ENCODE assay signal across 16 cellular contexts in the genomic region with DNA sequence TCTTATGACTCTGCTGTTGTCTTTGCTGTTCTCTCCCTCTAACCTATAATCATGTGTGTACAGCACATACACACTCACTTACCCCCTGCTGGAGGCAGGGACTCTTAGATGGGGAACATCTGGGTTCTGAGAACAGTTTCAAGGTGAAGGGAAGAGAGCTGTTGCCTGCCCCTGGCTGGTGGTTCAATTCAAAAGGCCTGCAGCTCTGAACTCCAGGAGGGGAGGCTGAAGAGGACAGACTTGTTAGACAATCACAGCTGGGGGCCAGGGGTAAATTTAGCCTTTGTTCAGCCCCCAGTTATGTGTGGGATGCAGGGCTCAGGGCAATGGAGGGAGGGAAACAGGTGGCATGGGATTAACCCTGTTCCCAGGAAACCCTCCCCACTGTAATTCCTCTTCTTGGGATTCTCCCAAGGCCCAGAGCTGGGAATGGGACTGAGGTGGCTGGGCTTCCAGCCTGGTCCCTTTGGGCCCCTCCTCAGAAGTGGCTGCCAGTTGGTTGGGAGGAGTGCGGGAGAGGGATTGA. TPM values are rescaled to one million over a fixed set of nuclear protein-coding genes. Genes with fewer than 3 reads are reported as not detected.
DNase-seq lines count a peak whose midpoint lies in the region; ATAC-seq, FAIRE-seq and TF ChIP-seq lines count a peak whose summit lies in the region.
"Had no signal": no experiment of that assay in that cellular context is flagged by ENCODE, and none has a peak within 500 bp of the region (broad histone marks: within the 10 kb centered on the region; RNA-seq: fewer than 3 reads in every experiment).

No MANE protein-coding gene starts in this region.

- no peak for TF ChIP-seq EP300 in K562 (IDR thresholded peaks at IDR 0.05; ENCODE audit: low read length)

- H3K4me3 ChIP-seq in K562 (no peak overlapping the region), skeletal muscle tissue (ENCODE audit: low read length in 3 of 3) (peak overlapping the region; percentile 60 to 83 (median 81))

- peaks cover 45% of the 10 kb centered on the region for H3K79me2 ChIP-seq in K562 (ENCODE audit: control insufficient read depth, insufficient read depth, low read length)

- intact Hi-C loops in activated CD4-positive, alpha-beta T cell treated with anti-CD3 and anti-CD28 coated beads, Interleukin-2, amount 10 ng/mL, durations not matched to agents 24 days and 14 days (cut with micrococcal nuclease), result no loop called here
- intact Hi-C loops in K562 (cut with micrococcal nuclease), result no loop called here
- intact Hi-C loops in activated CD8-positive, alpha-beta T cell treated with anti-CD3 and anti-CD28 coated beads for 36 hours (cut with micrococcal nuclease), result loop anchor here (5.0 kb wide), 1 partner anchor 37 kb away; the partner anchor contains the start of genes RPL41 and ZC3H10

- H3K36me3 ChIP-seq in K562 (ENCODE audit: control insufficient read depth, insufficient read depth, low read length), result peaks cover 27% of the 10 kb centered on the region; the same call in 2 of the 3 replicates
- H3K36me3 ChIP-seq in skeletal muscle tissue (ENCODE audit: control insufficient read depth in 3 of 3, insufficient read depth in 3 of 3, low read length in 3 of 3), result peaks cover 9 to 13% (median 10%) of the 10 kb centered on the region in 3 donors

- DNase-seq in activated CD4-positive, alpha-beta T cell treated with anti-CD3 and anti-CD28 coated beads, Interleukin-2, amount 10 ng/mL, durations not matched to agents 24 days and 14 days, result peak; percentile 60
- DNase-seq in activated CD4-positive, alpha-beta T cell treated with anti-CD3 and anti-CD28 coated beads, Interleukin-2, amount 50 U/mL, for 1 hour, result no peak
- DNase-seq in NCI-H524 treated with DMSO at 0.1 percent for 48 hours (lab: John Stamatoyannopoulos, UW), result peak; percentile 82
- DNase-seq in K562 (ENCODE audit: extremely low read depth in 1 of 4, low spot score in 3 of 4), result peak in 1 of 4 experiments; percentile 61
- no peak for DNase-seq in NCI-H187 (lab: John Stamatoyannopoulos, UW)
- DNase-seq in activated CD8-positive, alpha-beta T cell treated with anti-CD3 and anti-CD28 coated beads for 36 hours, result no peak
- DNase-seq: activated effector memory CD4-positive, alpha-beta T cell treated with anti-CD3 and anti-CD28 coated beads, Interleukin-2, amount 50 U/mL, for 16 hours; brain microvascular endothelial cell; effector memory CD4-positive, alpha-beta T cell; foreskin melanocyte; KBM-7; NCI-H1930 had no signal

- TF ChIP-seq RAD21 in K562 (CRISPR knock-in tag; conservative IDR thresholded peaks at IDR 0.05 in 1 of 2, IDR thresholded peaks at IDR 0.05 in 1 of 2), result no peak

- peaks cover 4% of the 10 kb centered on the region; the same call in 1 of the 2 replicates for H4K20me1 ChIP-seq in K562 (replicated peaks; ENCODE audit: control insufficient read depth, insufficient read depth, low read length)

- H3K4me2 ChIP-seq in K562 (ENCODE audit: insufficient read depth, low read length), result peak overlapping the region; percentile 91; the same call in 1 of the 2 replicates

- peaks cover 39 to 45% of the 10 kb centered on the region in 2 experiments; a peak in 4 of 5 replicates for H3K4me1 ChIP-seq in K562 (replicated peaks in 1 of 2; ENCODE audit: control insufficient read depth in 2 of 2, insufficient read depth in 2 of 2, low read length in 2 of 2)
- peaks cover 31 to 54% (median 45%) of the 10 kb centered on the region in 3 donors for H3K4me1 ChIP-seq in skeletal muscle tissue (ENCODE audit: control insufficient read depth in 3 of 3, insufficient read depth in 3 of 3, low read length in 3 of 3)

- H3K9me1 ChIP-seq in K562 (ENCODE audit: control insufficient read depth, insufficient read depth, low read length), result no peaks in the 10 kb centered on the region

- H3K27me3 Mint-ChIP-seq in activated CD4-positive, alpha-beta T cell treated with anti-CD3 and anti-CD28 coated beads, Interleukin-2, amount 10 ng/mL, durations not matched to agents 24 days and 14 days, result no peaks in the 10 kb centered on the region
- no peaks in the 10 kb centered on the region for H3K27me3 Mint-ChIP-seq in activated CD8-positive, alpha-beta T cell treated with anti-CD3 and anti-CD28 coated beads for 36 hours

- BruUV-seq in K562 (replicated peaks; lab: Mats Ljungman, UMichigan), result no TSS peak

- no peak for TF ChIP-seq CTCF in K562 (IDR thresholded peaks at IDR 0.05 in 2 of 3, conservative IDR thresholded peaks at IDR 0.05 in 1 of 3; ENCODE audit: insufficient read depth in 2 of 3, low read depth in 1 of 3, low read length in 3 of 3)
- TF ChIP-seq CTCF in activated CD8-positive, alpha-beta T cell treated with anti-CD3 and anti-CD28 coated beads for 36 hours (IDR thresholded peaks at IDR 0.05), result no peak

- peaks cover 28% of the 10 kb centered on the region for H3K36me3 Mint-ChIP-seq in activated CD4-positive, alpha-beta T cell treated with anti-CD3 and anti-CD28 coated beads, Interleukin-2, amount 10 ng/mL, durations not matched to agents 24 days and 14 days (ENCODE audit: low read depth)
- H3K36me3 Mint-ChIP-seq in activated CD8-positive, alpha-beta T cell treated with anti-CD3 and anti-CD28 coated beads for 36 hours (ENCODE audit: low read depth), result peaks cover 24% of the 10 kb centered on the region

- H3K27ac ChIP-seq in K562 (ENCODE audit: extremely low read depth, low read depth, low read length) (peak overlapping the region; percentile 42), skeletal muscle tissue (ENCODE audit: low read depth, low read length) (peak overlapping the region; percentile 98)
- H3K27ac ChIP-seq: brain microvascular endothelial cell had no signal

- H3K9ac ChIP-seq in K562 (ENCODE audit: insufficient read depth in 1 of 2, low read depth in 2 of 2, low read length in 2 of 2) (peak overlapping the region; percentile 45 to 91; a peak in 2 of 4 replicates), skeletal muscle tissue (ENCODE audit: low read depth in 1 of 3, low read length in 3 of 3) (peak overlapping the region; percentile 51 to 92 (median 88))

- H3K27ac Mint-ChIP-seq in activated CD4-positive, alpha-beta T cell treated with anti-CD3 and anti-CD28 coated beads, Interleukin-2, amount 10 ng/mL, durations not matched to agents 24 days and 14 days, result no peak overlapping the region
- H3K27ac Mint-ChIP-seq in activated CD8-positive, alpha-beta T cell treated with anti-CD3 and anti-CD28 coated beads for 36 hours, result no peak overlapping the region
- H3K27ac Mint-ChIP-seq: mesothelial cell of epicardium had no signal

- H3K9me3 ChIP-seq in K562 (replicated peaks; ENCODE audit: control insufficient read depth, insufficient read depth, low read depth, low read length) (no peaks in the 10 kb centered on the region), skeletal muscle tissue (ENCODE audit: control insufficient read depth in 3 of 3, low read length in 3 of 3) (no peaks in the 10 kb centered on the region)

- no peak for TF ChIP-seq POLR2A in K562 (conservative IDR thresholded peaks at IDR 0.05)

- peaks cover 44% of the 10 kb centered on the region for H3K4me1 Mint-ChIP-seq in activated CD4-positive, alpha-beta T cell treated with anti-CD3 and anti-CD28 coated beads, Interleukin-2, amount 10 ng/mL, durations not matched to agents 24 days and 14 days
- H3K4me1 Mint-ChIP-seq in activated CD8-positive, alpha-beta T cell treated with anti-CD3 and anti-CD28 coated beads for 36 hours (ENCODE audit: low read depth), result peaks cover 36% of the 10 kb centered on the region

- FAIRE-seq in K562 (lab: Jason Lieb, UNC), result no peak
- FAIRE-seq: islet of Langerhans had no signal

- WGBS in K562 (ENCODE audit: insufficient coverage, low coverage, missing lambda C conversion rate), result 80% methylated on average over 1 of the region's 1 CpG

- CTCF ChIA-PET in K562 (lab: Yijun Ruan, JAX; ENCODE audit: low intra/inter-chr PET ratio), result no interaction called here
- CTCF ChIA-PET in activated CD8-positive, alpha-beta T cell treated with anti-CD3 and anti-CD28 coated beads for 36 hours (lab: Charles Lee), result interaction anchor here (0.7 to 3.1 kb wide), 6 partner anchors 12 to 36 kb away, joined by 3 to 14 read pairs (median 6); partner anchors contain the start of genes SMARCC2 and ZC3H10

- no peak overlapping the region for H3K4me3 Mint-ChIP-seq in activated CD4-positive, alpha-beta T cell treated with anti-CD3 and anti-CD28 coated beads, Interleukin-2, amount 10 ng/mL, durations not matched to agents 24 days and 14 days
- H3K4me3 Mint-ChIP-seq in activated CD8-positive, alpha-beta T cell treated with anti-CD3 and anti-CD28 coated beads for 36 hours, result no peak overlapping the region

- POLR2A ChIA-PET in K562 (lab: Yijun Ruan, JAX), result interaction anchor here (0.6 to 3.2 kb wide), 9 partner anchors 9 to 36 kb away, joined by 3 to 16 read pairs (median 4); partner anchors contain the start of genes SMARCC2 and ZC3H10
- POLR2A ChIA-PET in activated CD8-positive, alpha-beta T cell treated with anti-CD3 and anti-CD28 coated beads for 36 hours (lab: Charles Lee), result interaction anchor here (0.9 to 3.6 kb wide), 7 partner anchors 9 to 50 kb away, joined by 3 to 19 read pairs (median 4); partner anchors contain the start of genes ESYT1, PA2G4, RPL41 and ZC3H10

- H2AFZ ChIP-seq in K562 (ENCODE audit: low read depth, low read length), result no peak overlapping the region

- ATAC-seq in K562, result no peak
- ATAC-seq in GM21381 (IDR thresholded peaks at IDR 0.05; ENCODE audit: unreplicated experiment), result no peak
- ATAC-seq in activated CD8-positive, alpha-beta T cell treated with anti-CD3 and anti-CD28 coated beads for 36 hours, result no peak

- no peaks in the 10 kb centered on the region for H3K9me3 Mint-ChIP-seq in activated CD4-positive, alpha-beta T cell treated with anti-CD3 and anti-CD28 coated beads, Interleukin-2, amount 10 ng/mL, durations not matched to agents 24 days and 14 days
- H3K9me3 Mint-ChIP-seq in activated CD8-positive, alpha-beta T cell treated with anti-CD3 and anti-CD28 coated beads for 36 hours, result no peaks in the 10 kb centered on the region
- H3K9me3 Mint-ChIP-seq: mesothelial cell of epicardium had no signal

- in situ Hi-C loops in K562 (cut with MboI), result no loop called here

- H3K27me3 ChIP-seq in K562 (ENCODE audit: control insufficient read depth in 2 of 2, insufficient read depth in 2 of 2, low read length in 2 of 2) (no peaks in the 10 kb centered on the region), skeletal muscle tissue (ENCODE audit: control insufficient read depth in 3 of 3, insufficient read depth in 3 of 3, low read length in 3 of 3) (no peaks in the 10 kb centered on the region)
- H3K27me3 ChIP-seq: brain microvascular endothelial cell had no signal

RNA-seq across cellular contexts. Expression of gene MYL6B, which starts 1.9 kb away (rescaled TPM):
- total RNA-seq in activated CD4-positive, alpha-beta T cell treated with anti-CD3 and anti-CD28 coated beads, Interleukin-2, amount 10 ng/mL, durations not matched to agents 24 days and 14 days, result 63.3 and 68.9 TPM in 2 replicates
- 35.1 and 55.9 TPM in 2 replicates for total RNA-seq in K562 (2011; cell fraction: chromatin; rRNA removed; ENCODE audit: low replicate concordance)
- 41.3 and 44.7 TPM in 2 replicates for total RNA-seq in K562 (2011; cell fraction: nucleolus; rRNA removed)
- total RNA-seq in K562 (2011; cell fraction: nucleoplasm; rRNA removed), result 39.9 and 49.7 TPM in 2 replicates
- total RNA-seq in K562 (2014; rRNA removed), result 67.3 and 70.7 TPM in 2 replicates
- 32.9 and 42.8 TPM in 2 replicates for total RNA-seq in K562 (2014; rRNA removed; fragmentation: Illumina TruSeq; extraction: Trizol)
- 65.2 and 69.4 TPM in 2 replicates for total RNA-seq in K562 (2015; rRNA removed; fragmentation: Illumina TruSeq; extraction: Trizol)
- total RNA-seq in K562 (2021), result 77.3 and 95.4 TPM in 2 replicates
- 65.7 and 66.5 TPM in 2 replicates for polyA plus RNA-seq in K562 (2011; rRNA removed)
- 64.6 and 71.6 TPM in 2 replicates for polyA plus RNA-seq in K562 (2011; cell fraction: cytosol; rRNA removed)
- 40.3 and 43.8 TPM in 2 replicates for polyA plus RNA-seq in K562 (2011; cell fraction: nucleus; rRNA removed)
- 67.7 and 86.1 TPM in 2 replicates for polyA plus RNA-seq in K562 (2012)
- 55.7 and 65.2 TPM in 2 replicates for polyA plus RNA-seq in K562 (2014; fragmentation: Illumina TruSeq; extraction: Trizol)
- 10 to 100 TPM; 48.2 to 68.6 TPM for polyA plus RNA-seq in K562 (2014; fragmentation: Nextera tagmentation; extraction: Ambion mirVana)
- polyA plus RNA-seq in K562 (2014; rRNA removed), result 69.7 and 75.5 TPM in 2 replicates
- polyA minus RNA-seq in K562 (2011; rRNA and poly(A)+ RNA removed), result 29.8 and 36.9 TPM in 2 replicates
- polyA minus RNA-seq in K562 (2011; cell fraction: cytosol; rRNA and poly(A)+ RNA removed), result 14.5 and 23.7 TPM in 2 replicates
- polyA minus RNA-seq in K562 (2011; cell fraction: nucleus; rRNA and poly(A)+ RNA removed), result 14.0 and 19.5 TPM in 2 replicates
- 451 TPM for total RNA-seq in skeletal muscle tissue
- total RNA-seq in activated CD8-positive, alpha-beta T cell treated with anti-CD3 and anti-CD28 coated beads for 36 hours, result 10 to 100 TPM; 60.3 to 66.9 TPM

RNA-seq across cellular contexts. Expression of gene MYL6, which starts 3.9 kb away (rescaled TPM):
- 717 and 752 TPM in 2 replicates for total RNA-seq in activated CD4-positive, alpha-beta T cell treated with anti-CD3 and anti-CD28 coated beads, Interleukin-2, amount 10 ng/mL, durations not matched to agents 24 days and 14 days
- total RNA-seq in K562 (2011; cell fraction: chromatin; rRNA removed; ENCODE audit: low replicate concordance), result 310 and 505 TPM in 2 replicates
- total RNA-seq in K562 (2011; cell fraction: nucleolus; rRNA removed), result 376 and 393 TPM in 2 replicates
- 418 and 429 TPM in 2 replicates for total RNA-seq in K562 (2011; cell fraction: nucleoplasm; rRNA removed)
- 732 and 768 TPM in 2 replicates for total RNA-seq in K562 (2014; rRNA removed)
- total RNA-seq in K562 (2014; rRNA removed; fragmentation: Illumina TruSeq; extraction: Trizol), result 816 and 934 TPM in 2 replicates
- 939 and 958 TPM in 2 replicates for total RNA-seq in K562 (2015; rRNA removed; fragmentation: Illumina TruSeq; extraction: Trizol)
- 535 and 557 TPM in 2 replicates for total RNA-seq in K562 (2021)
- 1,427 and 1,548 TPM in 2 replicates for polyA plus RNA-seq in K562 (2011; rRNA removed)
- polyA plus RNA-seq in K562 (2011; cell fraction: cytosol; rRNA removed), result 926 and 1,517 TPM in 2 replicates
- polyA plus RNA-seq in K562 (2011; cell fraction: nucleus; rRNA removed), result 539 and 809 TPM in 2 replicates
- 904 and 962 TPM in 2 replicates for polyA plus RNA-seq in K562 (2012)
- polyA plus RNA-seq in K562 (2014; fragmentation: Illumina TruSeq; extraction: Trizol), result 745 and 824 TPM in 2 replicates
- polyA plus RNA-seq in K562 (2014; fragmentation: Nextera tagmentation; extraction: Ambion mirVana), result 1,000 to 10,000 TPM; 1,377 to 1,664 TPM
- 954 and 1,028 TPM in 2 replicates for polyA plus RNA-seq in K562 (2014; rRNA removed)
- polyA minus RNA-seq in K562 (2011; rRNA and poly(A)+ RNA removed), result 374 and 408 TPM in 2 replicates
- 157 and 158 TPM in 2 replicates for polyA minus RNA-seq in K562 (2011; cell fraction: cytosol; rRNA and poly(A)+ RNA removed)
- polyA minus RNA-seq in K562 (2011; cell fraction: nucleus; rRNA and poly(A)+ RNA removed), result 136 and 283 TPM in 2 replicates
- total RNA-seq in skeletal muscle tissue, result 859 TPM
- 100 to 1,000 TPM; 647 to 663 TPM for total RNA-seq in activated CD8-positive, alpha-beta T cell treated with anti-CD3 and anti-CD28 coated beads for 36 hours

RNA-seq across cellular contexts. Expression of gene ESYT1, which starts 26.2 kb away (rescaled TPM):
- 155 and 158 TPM in 2 replicates for total RNA-seq in activated CD4-positive, alpha-beta T cell treated with anti-CD3 and anti-CD28 coated beads, Interleukin-2, amount 10 ng/mL, durations not matched to agents 24 days and 14 days
- 495 and 946 TPM in 2 replicates for total RNA-seq in K562 (2011; cell fraction: chromatin; rRNA removed; ENCODE audit: low replicate concordance)
- total RNA-seq in K562 (2011; cell fraction: nucleolus; rRNA removed), result 651 and 665 TPM in 2 replicates
- 590 and 653 TPM in 2 replicates for total RNA-seq in K562 (2011; cell fraction: nucleoplasm; rRNA removed)
- total RNA-seq in K562 (2014; rRNA removed), result 176 and 237 TPM in 2 replicates
- 113 and 132 TPM in 2 replicates for total RNA-seq in K562 (2014; rRNA removed; fragmentation: Illumina TruSeq; extraction: Trizol)
- total RNA-seq in K562 (2015; rRNA removed; fragmentation: Illumina TruSeq; extraction: Trizol), result 132 and 133 TPM in 2 replicates
- total RNA-seq in K562 (2021), result 237 and 251 TPM in 2 replicates
- 164 and 228 TPM in 2 replicates for polyA plus RNA-seq in K562 (2011; rRNA removed)
- 207 and 344 TPM in 2 replicates for polyA plus RNA-seq in K562 (2011; cell fraction: cytosol; rRNA removed)
- polyA plus RNA-seq in K562 (2011; cell fraction: nucleus; rRNA removed), result 429 and 469 TPM in 2 replicates
- polyA plus RNA-seq in K562 (2012), result 168 and 357 TPM in 2 replicates
- polyA plus RNA-seq in K562 (2014; fragmentation: Illumina TruSeq; extraction: Trizol), result 396 and 420 TPM in 2 replicates
- polyA plus RNA-seq in K562 (2014; fragmentation: Nextera tagmentation; extraction: Ambion mirVana), result 100 to 1,000 TPM; 156 to 194 TPM
- polyA plus RNA-seq in K562 (2014; rRNA removed), result 146 and 160 TPM in 2 replicates
- 245 and 274 TPM in 2 replicates for polyA minus RNA-seq in K562 (2011; rRNA and poly(A)+ RNA removed)
- 212 and 259 TPM in 2 replicates for polyA minus RNA-seq in K562 (2011; cell fraction: cytosol; rRNA and poly(A)+ RNA removed)
- polyA minus RNA-seq in K562 (2011; cell fraction: nucleus; rRNA and poly(A)+ RNA removed), result 126 and 169 TPM in 2 replicates
- total RNA-seq in skeletal muscle tissue, result 149 TPM
- total RNA-seq in activated CD8-positive, alpha-beta T cell treated with anti-CD3 and anti-CD28 coated beads for 36 hours, result 100 to 1,000 TPM; 154 to 160 TPM

RNA-seq across cellular contexts. Expression of gene SMARCC2, which starts 35.0 kb away (rescaled TPM):
- total RNA-seq in activated CD4-positive, alpha-beta T cell treated with anti-CD3 and anti-CD28 coated beads, Interleukin-2, amount 10 ng/mL, durations not matched to agents 24 days and 14 days, result 127 and 130 TPM in 2 replicates
- total RNA-seq in K562 (2011; cell fraction: chromatin; rRNA removed; ENCODE audit: low replicate concordance), result 585 and 631 TPM in 2 replicates
- total RNA-seq in K562 (2011; cell fraction: nucleolus; rRNA removed), result 245 and 259 TPM in 2 replicates
- 295 and 306 TPM in 2 replicates for total RNA-seq in K562 (2011; cell fraction: nucleoplasm; rRNA removed)
- 30.8 and 32.4 TPM in 2 replicates for total RNA-seq in K562 (2014; rRNA removed)
- 36.6 and 41.1 TPM in 2 replicates for total RNA-seq in K562 (2014; rRNA removed; fragmentation: Illumina TruSeq; extraction: Trizol)
- total RNA-seq in K562 (2015; rRNA removed; fragmentation: Illumina TruSeq; extraction: Trizol), result 35.0 and 35.9 TPM in 2 replicates
- 70.2 and 86.0 TPM in 2 replicates for total RNA-seq in K562 (2021)
- 45.1 and 64.6 TPM in 2 replicates for polyA plus RNA-seq in K562 (2011; rRNA removed)
- 21.5 and 23.9 TPM in 2 replicates for polyA plus RNA-seq in K562 (2011; cell fraction: cytosol; rRNA removed)
- polyA plus RNA-seq in K562 (2011; cell fraction: nucleus; rRNA removed), result 217 and 238 TPM in 2 replicates
- polyA plus RNA-seq in K562 (2012), result 80.2 and 85.8 TPM in 2 replicates
- 75.9 and 84.8 TPM in 2 replicates for polyA plus RNA-seq in K562 (2014; fragmentation: Illumina TruSeq; extraction: Trizol)
- 10 to 100 TPM; 11.9 to 29.1 TPM for polyA plus RNA-seq in K562 (2014; fragmentation: Nextera tagmentation; extraction: Ambion mirVana)
- polyA plus RNA-seq in K562 (2014; rRNA removed), result 49.8 and 54.0 TPM in 2 replicates
- polyA minus RNA-seq in K562 (2011; rRNA and poly(A)+ RNA removed), result 86.2 and 108 TPM in 2 replicates
- polyA minus RNA-seq in K562 (2011; cell fraction: cytosol; rRNA and poly(A)+ RNA removed), result 50.7 and 61.7 TPM in 2 replicates
- polyA minus RNA-seq in K562 (2011; cell fraction: nucleus; rRNA and poly(A)+ RNA removed), result 101 and 155 TPM in 2 replicates
- total RNA-seq in skeletal muscle tissue, result 43.8 TPM
- total RNA-seq in activated CD8-positive, alpha-beta T cell treated with anti-CD3 and anti-CD28 coated beads for 36 hours, result 10 to 100 TPM; 79.3 to 87.9 TPM

RNA-seq across cellular contexts. Expression of gene ZC3H10, which starts 36.2 kb away (rescaled TPM):
- total RNA-seq in activated CD4-positive, alpha-beta T cell treated with anti-CD3 and anti-CD28 coated beads, Interleukin-2, amount 10 ng/mL, durations not matched to agents 24 days and 14 days, result 8.9 and 11.2 TPM in 2 replicates
- total RNA-seq in K562 (2011; cell fraction: chromatin; rRNA removed; ENCODE audit: low replicate concordance), result 9.2 and 15.6 TPM in 2 replicates
- total RNA-seq in K562 (2011; cell fraction: nucleolus; rRNA removed), result 12.5 and 14.0 TPM in 2 replicates
- total RNA-seq in K562 (2011; cell fraction: nucleoplasm; rRNA removed), result 16.0 and 23.7 TPM in 2 replicates
- total RNA-seq in K562 (2014; rRNA removed) (2.2 and 2.3 TPM in 2 replicates), K562 (2014; rRNA removed; fragmentation: Illumina TruSeq; extraction: Trizol) (2.4 and 2.7 TPM in 2 replicates), K562 (2015; rRNA removed; fragmentation: Illumina TruSeq; extraction: Trizol) (3.0 and 3.8 TPM in 2 replicates), K562 (2021) (3.3 and 4.1 TPM in 2 replicates), skeletal muscle tissue (5.7 TPM)
- polyA plus RNA-seq in K562 (2011; rRNA removed) (1.0 and 1.1 TPM in 2 replicates), K562 (2014; fragmentation: Illumina TruSeq; extraction: Trizol) (1.6 and 1.9 TPM in 2 replicates), K562 (2014; fragmentation: Nextera tagmentation; extraction: Ambion mirVana) (under 1 TPM; 0.31 to 0.46 TPM), K562 (2014; rRNA removed) (1.4 and 1.7 TPM in 2 replicates)
- 1.1 and 1.5 TPM in 2 replicates for polyA plus RNA-seq in K562 (2011; cell fraction: cytosol; rRNA removed)
- 3.3 and 4.3 TPM in 2 replicates for polyA plus RNA-seq in K562 (2011; cell fraction: nucleus; rRNA removed)
- polyA plus RNA-seq in K562 (2012), result 1.9 and 2.8 TPM in 2 replicates
- 5.3 and 6.2 TPM in 2 replicates for polyA minus RNA-seq in K562 (2011; rRNA and poly(A)+ RNA removed)
- 0.95 and 1.5 TPM in 2 replicates for polyA minus RNA-seq in K562 (2011; cell fraction: cytosol; rRNA and poly(A)+ RNA removed)
- polyA minus RNA-seq in K562 (2011; cell fraction: nucleus; rRNA and poly(A)+ RNA removed), result 9.2 and 17.8 TPM in 2 replicates
- 1 to 10 TPM; 6.8 to 7.2 TPM for total RNA-seq in activated CD8-positive, alpha-beta T cell treated with anti-CD3 and anti-CD28 coated beads for 36 hours

Comparison
In these comparisons a context has a peak if more than half of its experiments do, and no peak if none do; other contexts are left out.
1. DNase-seq: peak in activated CD4-positive, alpha-beta T cell treated with anti-CD3 and anti-CD28 coated beads, Interleukin-2, amount 10 ng/mL, durations not matched to agents 24 days and 14 days (single experiment) and NCI-H524 treated with DMSO at 0.1 percent for 48 hours (single experiment); none in activated CD4-positive, alpha-beta T cell treated with anti-CD3 and anti-CD28 coated beads, Interleukin-2, amount 50 U/mL, for 1 hour (single experiment), NCI-H187 (0 of 2) and activated CD8-positive, alpha-beta T cell treated with anti-CD3 and anti-CD28 coated beads for 36 hours (single experiment).